In the genomic region with DNA sequence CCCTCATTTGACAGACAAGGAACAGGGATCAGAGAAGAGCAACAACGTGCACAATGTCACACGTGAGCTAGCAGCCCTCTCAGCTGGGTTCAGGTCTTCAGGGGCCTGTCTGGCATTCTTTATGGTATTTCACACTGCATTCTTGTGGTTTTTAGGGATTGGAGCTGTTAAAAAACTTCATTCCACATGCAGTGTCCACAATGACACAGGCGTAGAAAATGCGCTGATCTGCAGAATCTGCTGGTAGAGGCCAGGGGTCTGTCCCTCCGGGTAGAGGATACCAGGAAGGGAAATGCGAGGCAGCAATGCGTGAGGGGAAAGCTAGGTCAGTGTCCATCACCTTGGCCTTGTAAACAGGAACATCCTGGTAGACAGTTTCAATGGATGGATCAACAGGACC, we compare ENCODE assay signal across 11 cellular contexts. TPM values are rescaled to one million over a fixed set of nuclear protein-coding genes. Genes with fewer than 3 reads are reported as not detected.
DNase-seq lines count a peak whose midpoint lies in the region; ATAC-seq and TF ChIP-seq lines count a peak whose summit lies in the region.
"Had no signal": no experiment of that assay in that cellular context is flagged by ENCODE, and none has a peak within 500 bp of the region (broad histone marks: within the 10 kb centered on the region; RNA-seq: fewer than 3 reads in every experiment).

No MANE protein-coding gene starts in this region.

- H3K9me3 ChIP-seq in skeletal muscle satellite cell (replicated peaks; ENCODE audit: low read length): no peaks in the 10 kb centered on the region

- ATAC-seq in SK-N-SH treated with all-trans-retinoic acid at 6 μM for 48 hours (peak; percentile 78), foreskin keratinocyte (peak; percentile 62), GM21717 (IDR thresholded peaks at IDR 0.05; ENCODE audit: unreplicated experiment) (no peak)
- ATAC-seq: T-cell had no signal

- H3K36me3 ChIP-seq in skeletal muscle satellite cell (ENCODE audit: insufficient read depth, low read length): peaks cover 11% of the 10 kb centered on the region

- DNase-seq in GM03348 (ENCODE audit: low spot score) (peak; percentile 71), foreskin keratinocyte (peak; percentile 36 to 64), OCI-M2 (lab: John Stamatoyannopoulos, UW; ENCODE audit: unreplicated experiment) (no peak), DMS53 (lab: John Stamatoyannopoulos, UW) (no peak), DMS79 (lab: John Stamatoyannopoulos, UW) (no peak)
- DNase-seq: erythroblast, NCI-H2107, T-cell had no signal

- no peak overlapping the region for H3K4me3 ChIP-seq in skeletal muscle satellite cell (ENCODE audit: low read length)

- no peak for TF ChIP-seq CTCF in foreskin keratinocyte (conservative IDR thresholded peaks at IDR 0.05)

- no peaks in the 10 kb centered on the region for H3K4me1 ChIP-seq in foreskin keratinocyte
- peaks cover 23% of the 10 kb centered on the region for H3K4me1 ChIP-seq in skeletal muscle satellite cell (ENCODE audit: control insufficient read depth, insufficient read depth, low read length)

- H3K27me3 ChIP-seq in foreskin keratinocyte (no peaks in the 10 kb centered on the region), skeletal muscle satellite cell (ENCODE audit: control insufficient read depth, insufficient read depth, low read length) (no peaks in the 10 kb centered on the region)

- H3K9ac ChIP-seq in skeletal muscle satellite cell (ENCODE audit: low read depth, low read length): peak overlapping the region; percentile 52

- H3K4me2 ChIP-seq in skeletal muscle satellite cell (ENCODE audit: low read length): peak overlapping the region; percentile 25

- H3K27ac ChIP-seq in foreskin keratinocyte: no peak overlapping the region

TF ChIP-seq in SK-N-SH treated with all-trans-retinoic acid at 6 μM for 48 hours, 23 proteins besides CTCF, POLR2A, EP300 and RAD21:
- no peak for TF ChIP-seq ZNF565 (CRISPR knock-in tag; conservative IDR thresholded peaks at IDR 0.05; ENCODE audit: low read depth)
- TF ChIP-seq PATZ1 (CRISPR knock-in tag; IDR thresholded peaks at IDR 0.05; ENCODE audit: borderline replicate concordance): no peak

RNA-seq across cellular contexts. Expression of gene MAP7D3, which starts 36.6 kb away (rescaled TPM):
- 12.9 and 15.3 TPM in 2 replicates for total RNA-seq in foreskin keratinocyte
- 7.7 and 7.9 TPM in 2 replicates for polyA plus RNA-seq in foreskin keratinocyte
- 15.1 and 21.0 TPM in 2 replicates for total RNA-seq in skeletal muscle satellite cell (2012; rRNA removed)

Comparison
In these comparisons a context has a peak if more than half of its experiments do, and no peak if none do; other contexts are left out.
1. DNase-seq: peak in GM03348 (single experiment) and foreskin keratinocyte (2 of 2); none in OCI-M2 (single experiment), DMS53 (single experiment) and DMS79 (single experiment).